Comparison of ENCODE assay signal across 1 cellular context in genomic region chr1:193553562-193553961, GRCh38.
TF ChIP-seq lines count a peak whose summit lies in the region.

No MANE protein-coding gene starts in this region.

TF ChIP-seq in GM23338, 12 proteins besides CTCF, POLR2A, EP300 and RAD21 (continued from another document):
- no peak for TF ChIP-seq ZNF462 (CRISPR knock-in tag; IDR thresholded peaks at IDR 0.05)
- no peak for TF ChIP-seq NANOG (IDR thresholded peaks at IDR 0.05; ENCODE audit: borderline replicate concordance)
- TF ChIP-seq POLR2AphosphoS5 (IDR thresholded peaks at IDR 0.05; ENCODE audit: low read depth), result no peak
- no peak for TF ChIP-seq CREB1 (CRISPR knock-in tag; IDR thresholded peaks at IDR 0.05; ENCODE audit: low read depth)
- TF ChIP-seq EZH2phosphoT487 (IDR thresholded peaks at IDR 0.05; ENCODE audit: unreplicated experiment), result no peak
- TF ChIP-seq ZNF331 (CRISPR knock-in tag; IDR thresholded peaks at IDR 0.05; ENCODE audit: low read depth), result no peak
- no peak for TF ChIP-seq JUNB (IDR thresholded peaks at IDR 0.05; ENCODE audit: unreplicated experiment)
